ENCODE assay signal across 28 cellular contexts in the genomic region with DNA sequence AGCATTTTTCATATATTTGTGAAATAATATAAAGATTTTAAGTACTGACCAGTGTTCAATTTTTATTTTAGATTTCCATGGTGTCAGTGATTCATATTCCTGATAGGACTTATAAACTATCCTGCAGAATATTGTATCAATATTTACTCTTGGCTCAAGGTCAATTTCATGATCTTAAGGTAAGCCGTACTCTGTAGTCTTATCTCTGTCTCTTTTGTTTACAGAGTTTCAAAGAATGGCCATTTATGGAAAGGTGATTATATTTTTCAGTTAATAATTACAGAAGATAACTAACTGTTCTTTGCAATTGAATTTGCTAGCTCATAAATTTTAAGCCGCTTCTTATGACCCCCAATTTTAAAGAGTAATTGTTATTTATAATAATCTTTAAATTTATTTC.
"Had no signal": no experiment of that assay in that cellular context is flagged by ENCODE, and none has a peak within 500 bp of the region (broad histone marks: within the 10 kb centered on the region; RNA-seq: fewer than 3 reads in every experiment).

No MANE protein-coding gene starts in this region.

- H3K27ac ChIP-seq: adrenal gland, cardiac muscle cell, colonic mucosa, neutrophil, ovary, prostate gland, sigmoid colon, suprapubic skin, tibial nerve had no signal

- H3K36me3 ChIP-seq: colonic mucosa, ovary, prostate gland had no signal

- DNase-seq: activated CD4-positive, alpha-beta memory T cell treated with anti-CD3 and anti-CD28 coated beads for 36 hours; activated CD4-positive, alpha-beta T cell treated with anti-CD3 and anti-CD28 coated beads for 48 hours; activated CD8-positive, alpha-beta memory T cell treated with anti-CD3 and anti-CD28 coated beads, Interleukin-2, amount 50 U/mL, for 4 hours; activated effector memory CD4-positive, alpha-beta T cell treated with anti-CD3 and anti-CD28 coated beads, Interleukin-2, amount 50 U/mL, for 16 hours; activated naive CD4-positive, alpha-beta T cell treated with anti-CD3 and anti-CD28 coated beads for 36 hours; activated naive CD8-positive, alpha-beta T cell treated with anti-CD3 and anti-CD28 coated beads for 36 hours; activated T-cell treated with anti-CD3 and anti-CD28 coated beads, Interleukin-2, amount 50 U/mL, for 1 hour; adrenal gland; aorta; cerebellar nuclear complex; colonic mucosa; effector CD8-positive, alpha-beta T cell; islet precursor cell; mammary epithelial cell; naive B cell; nephron progenitor cell; ovary; retina; sigmoid colon; stimulated activated CD4-positive, alpha-beta T cell treated with anti-CD3 and anti-CD28 coated beads, Interleukin-2, amount 100 ng/mL, for 24 hours; stimulated activated naive B cell treated with anti-CD40 and anti-IgM and Interleukin-4, amounts not matched to agents 10 μg/mL and 1 μg/mL and 100 μg/mL, for 72 hours; T-cell had no signal

- H3K27me3 ChIP-seq: adrenal gland, cardiac muscle cell, colonic mucosa, neutrophil, ovary, sigmoid colon, suprapubic skin, tibial nerve had no signal

- H3K9me3 ChIP-seq: adrenal gland, colonic mucosa, neutrophil, ovary, prostate gland, sigmoid colon, suprapubic skin, tibial nerve had no signal

- ATAC-seq: stimulated activated naive B cell treated with anti-CD40 and anti-IgM and Interleukin-4, amounts not matched to agents 10 μg/mL and 1 μg/mL and 100 μg/mL, for 72 hours; T-cell had no signal

- H3K4me3 ChIP-seq: adrenal gland, cardiac muscle cell, colonic mucosa, ovary, prostate gland, sigmoid colon, smooth muscle cell, suprapubic skin, tibial nerve had no signal

- H3K4me1 ChIP-seq: colonic mucosa, prostate gland, sigmoid colon, suprapubic skin had no signal
